ENCODE assay signal across 17 cellular contexts in the genomic region with DNA sequence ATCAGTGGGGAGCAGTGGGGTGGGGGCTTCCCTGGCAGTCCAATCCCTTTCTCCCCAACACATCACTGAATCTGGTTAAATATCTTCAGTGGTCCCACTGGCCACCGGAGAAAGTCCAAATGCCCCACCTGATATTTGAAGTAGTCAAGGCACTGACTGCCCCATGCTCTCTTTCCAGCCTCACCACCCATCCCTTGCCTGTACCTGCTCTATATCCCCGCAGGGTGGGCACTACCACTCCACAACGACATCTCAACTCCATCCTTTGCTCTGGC.
DNase-seq lines count a peak whose midpoint lies in the region; ATAC-seq and TF ChIP-seq lines count a peak whose summit lies in the region.
"Had no signal": no experiment of that assay in that cellular context is flagged by ENCODE, and none has a peak within 500 bp of the region (broad histone marks: within the 10 kb centered on the region; RNA-seq: fewer than 3 reads in every experiment).

No MANE protein-coding gene starts in this region.

- H2AK5ac ChIP-seq in IMR-90 (ENCODE audit: low read depth, low read length), result peak overlapping the region; percentile 2; the same call in 1 of the 2 replicates

- no TSS peak for BruUV-seq in IMR-90 (replicated peaks; lab: Mats Ljungman, UMichigan)

- no peak overlapping the region for H2BK20ac ChIP-seq in IMR-90 (ENCODE audit: low read depth, low read length)

- no peak for TF ChIP-seq POLR2A in IMR-90 (IDR thresholded peaks at IDR 0.05; ENCODE audit: low read depth, low read length)

- no peaks in the 10 kb centered on the region for H3K79me1 ChIP-seq in IMR-90 (ENCODE audit: low read depth in 1 of 2, low read length in 2 of 2)

- H3K56ac ChIP-seq in IMR-90 (ENCODE audit: extremely low read depth, insufficient read depth, low read length), result no peak overlapping the region

- no peak overlapping the region for H4K91ac ChIP-seq in IMR-90 (ENCODE audit: insufficient read depth, low read depth, low read length)

- no peak for DNase-seq in CD8-positive, alpha-beta memory T cell
- DNase-seq in IMR-90 (no peak), posterior vena cava (ENCODE audit: low spot score) (peak; percentile 38), NCI-H510A (lab: John Stamatoyannopoulos, UW) (no peak), G401 (ENCODE audit: low spot score) (no peak)
- no peak for DNase-seq in central memory CD8-positive, alpha-beta T cell (ENCODE audit: low spot score in 2 of 2)
- DNase-seq: KG1 had no signal

- dilution Hi-C loops in IMR-90 (cut with HindIII; ENCODE audit: low sequenced_read_pairs, unreplicated experiment), result no loop called here

- TF ChIP-seq RAD21 in IMR-90 (IDR thresholded peaks at IDR 0.05; ENCODE audit: low read length), result no peak

- 86% methylated on average over 2 of the region's 3 CpGs; no CpG with 5 or more reads in 1 of the 2 experiments for WGBS in IMR-90 (ENCODE audit: extremely low coverage in 2 of 2, insufficient read length in 1 of 2), 2 experiments

- no peak overlapping the region for H2BK5ac ChIP-seq in IMR-90 (ENCODE audit: low read depth, low read length, poor library complexity, severe bottlenecking)

- no peak for TF ChIP-seq CTCF in IMR-90 (conservative IDR thresholded peaks at IDR 0.05; ENCODE audit: low read depth, low read length)

- H3K4me1 ChIP-seq in CD8-positive, alpha-beta memory T cell (ENCODE audit: insufficient read depth, low read length), result peaks cover 10% of the 10 kb centered on the region
- peaks cover 10% of the 10 kb centered on the region for H3K4me1 ChIP-seq in IMR-90 (ENCODE audit: control insufficient read depth, insufficient read depth, low read length)
- H3K4me1 ChIP-seq: prostate gland had no signal

- POLR2A ChIA-PET in CD8-positive, alpha-beta memory T cell (lab: Charles Lee), result no interaction called here
- POLR2A ChIA-PET in IMR-90 (lab: Charles Lee; ENCODE audit: unreplicated experiment), result no interaction called here

- H3K9me3 ChIP-seq in CD8-positive, alpha-beta memory T cell (ENCODE audit: low read length), result no peaks in the 10 kb centered on the region
- H3K9me3 ChIP-seq in IMR-90 (ENCODE audit: control insufficient read depth, insufficient read depth, low read length), result no peaks in the 10 kb centered on the region
- H3K9me3 ChIP-seq: BLaER1 treated with 17β-estradiol and CSF1 and Interleukin-3, amounts not matched to agents 10 nM and 100 nM; Caco-2; prostate gland; sigmoid colon had no signal

- H3K4me3 ChIP-seq in CD8-positive, alpha-beta memory T cell (ENCODE audit: low read length), result no peak overlapping the region
- no peak overlapping the region for H3K4me3 ChIP-seq in IMR-90 (ENCODE audit: insufficient read depth, low read depth, low read length)
- H3K4me3 ChIP-seq: BLaER1 treated with 17β-estradiol and CSF1 and Interleukin-3, amounts not matched to agents 10 nM and 100 nM; cardiac muscle cell; coronary artery; prostate gland; sigmoid colon; SK-N-MC had no signal

- H4K5ac ChIP-seq in IMR-90 (ENCODE audit: low read depth, low read length), result no peak overlapping the region

- in situ Hi-C loops in IMR-90 (cut with MboI; ENCODE audit: low sequenced_read_pairs) (no loop called here), G401 (cut with HindIII; ENCODE audit: low sequenced_read_pairs) (no loop called here)

- H2AK9ac ChIP-seq in IMR-90 (replicated peaks; ENCODE audit: low read depth, low read length, poor library complexity), result no peak overlapping the region

- peak overlapping the region in 5 of 8 donors; percentile 46 to 90 (median 87) for H3K27ac Mint-ChIP-seq in CD8-positive, alpha-beta memory T cell
- H3K27ac Mint-ChIP-seq in central memory CD8-positive, alpha-beta T cell (ENCODE audit: low read depth), result peak overlapping the region; percentile 86
- H3K27ac Mint-ChIP-seq: activated CD4-positive, alpha-beta memory T cell treated with anti-CD3 and anti-CD28 coated beads, Interleukin-2, amount 10 ng/mL, durations not matched to agents 7 days and 5 days had no signal

- no peak overlapping the region for H3K9ac ChIP-seq in IMR-90 (ENCODE audit: low read depth, low read length)
- H3K9ac ChIP-seq: BLaER1 treated with 17β-estradiol and CSF1 and Interleukin-3, amounts not matched to agents 10 nM and 100 nM had no signal

- CTCF ChIA-PET in CD8-positive, alpha-beta memory T cell (lab: Charles Lee), result interaction anchor here (0.7 to 7.2 kb wide), 26 partner anchors 9 to 304 kb away, joined by 3 to 72 read pairs (median 5); a partner anchor contains a TSS
- CTCF ChIA-PET in IMR-90 (lab: Yijun Ruan, JAX), result interaction anchor here (0.6 to 1.6 kb wide), 7 partner anchors 9 to 265 kb away, joined by 3 to 5 read pairs (median 3); no protein-coding TSS in a partner anchor

- H3K9me1 ChIP-seq in IMR-90 (ENCODE audit: insufficient read depth, low read length), result peaks cover 16% of the 10 kb centered on the region

- H4K8ac ChIP-seq in IMR-90 (ENCODE audit: low read depth in 2 of 2, low read length in 2 of 2), result no peak overlapping the region

- H4K20me1 ChIP-seq in IMR-90 (ENCODE audit: insufficient read depth, low read length), result no peaks in the 10 kb centered on the region
- H4K20me1 ChIP-seq: BLaER1 treated with 17β-estradiol and CSF1 and Interleukin-3, amounts not matched to agents 10 nM and 100 nM had no signal

- no peaks in the 10 kb centered on the region for H3K27me3 ChIP-seq in CD8-positive, alpha-beta memory T cell (ENCODE audit: insufficient read depth, low read length, poor library complexity, severe bottlenecking)
- no peaks in the 10 kb centered on the region for H3K27me3 ChIP-seq in IMR-90 (ENCODE audit: control insufficient read depth, insufficient read depth, low read length)
- H3K27me3 ChIP-seq: BLaER1 treated with 17β-estradiol and CSF1 and Interleukin-3, amounts not matched to agents 10 nM and 100 nM; cardiac muscle cell; sigmoid colon had no signal

- no peaks in the 10 kb centered on the region for H3K9me3 Mint-ChIP-seq in CD8-positive, alpha-beta memory T cell
- H3K9me3 Mint-ChIP-seq in central memory CD8-positive, alpha-beta T cell, result no peaks in the 10 kb centered on the region
- H3K9me3 Mint-ChIP-seq: activated CD4-positive, alpha-beta memory T cell treated with anti-CD3 and anti-CD28 coated beads, Interleukin-2, amount 10 ng/mL, durations not matched to agents 7 days and 5 days had no signal

- H2BK15ac ChIP-seq in IMR-90 (ENCODE audit: low read depth, low read length), result no peak overlapping the region

- H3K4me2 ChIP-seq in IMR-90 (ENCODE audit: low read depth, low read length), result no peak overlapping the region
- H3K4me2 ChIP-seq: BLaER1 treated with 17β-estradiol and CSF1 and Interleukin-3, amounts not matched to agents 10 nM and 100 nM had no signal

- no peak overlapping the region; the same call in 1 of the 2 replicates for H3K23ac ChIP-seq in IMR-90 (ENCODE audit: low read depth, low read length)

- peak overlapping the region in 1 of 7 donors; percentile 14 for H3K4me3 Mint-ChIP-seq in CD8-positive, alpha-beta memory T cell
- H3K4me3 Mint-ChIP-seq in central memory CD8-positive, alpha-beta T cell, result no peak overlapping the region
- H3K4me3 Mint-ChIP-seq: activated CD4-positive, alpha-beta memory T cell treated with anti-CD3 and anti-CD28 coated beads, Interleukin-2, amount 10 ng/mL, durations not matched to agents 7 days and 5 days; activated naive CD8-positive, alpha-beta T cell treated with anti-CD3 and anti-CD28 coated beads, Interleukin-2, amount 10 ng/mL, durations not matched to agents 7 days and 5 days had no signal

- ATAC-seq in IMR-90 (ENCODE audit: low read depth) (no peak), GM19452 (IDR thresholded peaks at IDR 0.05; ENCODE audit: unreplicated experiment) (no peak)
- ATAC-seq in central memory CD8-positive, alpha-beta T cell (replicated peaks; ENCODE audit: extremely low read depth, poor library complexity, severe bottlenecking), result no peak

- H2BK120ac ChIP-seq in IMR-90 (ENCODE audit: low read depth, low read length), result no peak overlapping the region

- H2AFZ ChIP-seq in IMR-90 (replicated peaks; ENCODE audit: low read length, poor library complexity), result no peak overlapping the region

- H3K14ac ChIP-seq in IMR-90 (replicated peaks; ENCODE audit: low read depth, low read length), result no peak overlapping the region

- no peak overlapping the region for H3K4ac ChIP-seq in IMR-90 (ENCODE audit: low read depth, low read length)

- no peak overlapping the region for H3K18ac ChIP-seq in IMR-90 (ENCODE audit: low read depth, low read length)

- H3K27ac ChIP-seq in CD8-positive, alpha-beta memory T cell (ENCODE audit: low read depth, low read length), result no peak overlapping the region
- no peak overlapping the region for H3K27ac ChIP-seq in IMR-90 (ENCODE audit: insufficient read depth, low read length)
- H3K27ac ChIP-seq: BLaER1 treated with 17β-estradiol and CSF1 and Interleukin-3, amounts not matched to agents 10 nM and 100 nM; cardiac muscle cell; coronary artery; prostate gland; sigmoid colon; SK-N-MC had no signal

- intact Hi-C loops in IMR-90 (cut with micrococcal nuclease) (no loop called here), posterior vena cava (cut with DNase I) (loop anchor here in 1 of 2 donors (1.0 kb wide), 1 partner anchor 29 kb away; no protein-coding TSS in a partner anchor)

- H3K27me3 Mint-ChIP-seq in CD8-positive, alpha-beta memory T cell, result no peaks in the 10 kb centered on the region
- H3K27me3 Mint-ChIP-seq in central memory CD8-positive, alpha-beta T cell, result no peaks in the 10 kb centered on the region
- H3K27me3 Mint-ChIP-seq: activated CD4-positive, alpha-beta memory T cell treated with anti-CD3 and anti-CD28 coated beads, Interleukin-2, amount 10 ng/mL, durations not matched to agents 7 days and 5 days; activated naive CD8-positive, alpha-beta T cell treated with anti-CD3 and anti-CD28 coated beads, Interleukin-2, amount 10 ng/mL, durations not matched to agents 7 days and 5 days had no signal

- peaks cover 24 to 39% (median 33%) of the 10 kb centered on the region in 3 donors for H3K4me1 Mint-ChIP-seq in CD8-positive, alpha-beta memory T cell
- H3K4me1 Mint-ChIP-seq in central memory CD8-positive, alpha-beta T cell, result peaks cover 37% of the 10 kb centered on the region

- no peaks in the 10 kb centered on the region for H3K36me3 ChIP-seq in CD8-positive, alpha-beta memory T cell (ENCODE audit: insufficient read depth, low read length)
- H3K36me3 ChIP-seq in IMR-90 (ENCODE audit: control insufficient read depth, insufficient read depth, low read length), result no peaks in the 10 kb centered on the region
- H3K36me3 ChIP-seq: BLaER1 treated with 17β-estradiol and CSF1 and Interleukin-3, amounts not matched to agents 10 nM and 100 nM; cardiac muscle cell; prostate gland; sigmoid colon had no signal

- no peaks in the 10 kb centered on the region for H3K36me3 Mint-ChIP-seq in CD8-positive, alpha-beta memory T cell
- peaks cover 2% of the 10 kb centered on the region for H3K36me3 Mint-ChIP-seq in central memory CD8-positive, alpha-beta T cell (ENCODE audit: insufficient read depth)
- H3K36me3 Mint-ChIP-seq: activated naive CD8-positive, alpha-beta T cell treated with anti-CD3 and anti-CD28 coated beads, Interleukin-2, amount 10 ng/mL, durations not matched to agents 7 days and 5 days had no signal

TF ChIP-seq in IMR-90, 13 proteins besides CTCF, POLR2A, EP300 and RAD21 (continues in another document):
- no peak for TF ChIP-seq MXI1 (IDR thresholded peaks at IDR 0.05; ENCODE audit: borderline replicate concordance, low read depth, low read length)
- no peak for TF ChIP-seq BHLHE40 (IDR thresholded peaks at IDR 0.05; ENCODE audit: low read depth, low read length)
- no peak for TF ChIP-seq NFE2L2 (IDR thresholded peaks at IDR 0.05; ENCODE audit: low read depth, low read length)
- TF ChIP-seq CHD1 (IDR thresholded peaks at IDR 0.05; ENCODE audit: low read depth, low read length), result no peak
